ENCODE assay signal across 8 cellular contexts in the genomic region with DNA sequence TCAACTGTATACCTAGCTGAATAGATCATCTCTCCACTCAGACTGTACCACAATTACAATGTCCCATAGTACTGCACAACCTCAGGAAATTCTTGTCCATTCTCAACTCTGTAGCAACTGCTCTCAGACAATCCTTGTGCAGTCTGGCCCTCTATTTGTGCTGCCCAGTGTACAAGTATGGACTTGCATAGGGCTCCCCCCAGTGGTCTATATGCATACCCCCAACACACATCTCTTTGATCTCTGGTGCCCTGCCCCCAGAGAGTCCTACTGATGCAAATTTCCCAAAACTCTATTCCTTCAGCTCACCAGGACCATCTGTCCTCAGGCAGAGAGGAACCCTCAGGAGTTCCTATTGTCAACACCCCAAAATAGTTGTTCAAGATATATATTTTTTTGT.
A peak's percentile ranks its signal among the peaks of the same experiment; 100 is the strongest.
DNase-seq lines count a peak whose midpoint lies in the region; ATAC-seq and TF ChIP-seq lines count a peak whose summit lies in the region.

No MANE protein-coding gene starts in this region.

- H3K27ac ChIP-seq in 22Rv1 = no peak overlapping the region

- H3K4me1 Mint-ChIP-seq in T-helper 2 cell treated with Interferon-gamma antibody and Interleukin-4, amounts not matched to agents 5 μg/mL and 100 μg/mL, for 36 hours (ENCODE audit: low read depth) = no peaks in the 10 kb centered on the region

- H3K9me3 Mint-ChIP-seq in T-helper 2 cell treated with Interferon-gamma antibody and Interleukin-4, amounts not matched to agents 5 μg/mL and 100 μg/mL, for 36 hours = no peaks in the 10 kb centered on the region

- H3K27me3 Mint-ChIP-seq in T-helper 2 cell treated with Interferon-gamma antibody and Interleukin-4, amounts not matched to agents 5 μg/mL and 100 μg/mL, for 36 hours (ENCODE audit: low read depth) = no peaks in the 10 kb centered on the region

- H3K4me3 ChIP-seq in epithelial cell of proximal tubule (ENCODE audit: low read depth, low read length) = no peak overlapping the region

- no peaks in the 10 kb centered on the region for H3K36me3 Mint-ChIP-seq in T-helper 2 cell treated with Interferon-gamma antibody and Interleukin-4, amounts not matched to agents 5 μg/mL and 100 μg/mL, for 36 hours (ENCODE audit: low read depth)

- TF ChIP-seq CTCF in 22Rv1 (IDR thresholded peaks at IDR 0.05) (peak; percentile 70), epithelial cell of proximal tubule (conservative IDR thresholded peaks at IDR 0.05; ENCODE audit: low read depth, low read length) (peak; percentile 65)

- no peak overlapping the region for H3K4me3 Mint-ChIP-seq in T-helper 2 cell treated with Interferon-gamma antibody and Interleukin-4, amounts not matched to agents 5 μg/mL and 100 μg/mL, for 36 hours

- DNase-seq in NCI-H460 (ENCODE audit: extremely low read depth, low read depth) (peak; percentile 44), epithelial cell of proximal tubule (ENCODE audit: low read depth) (no peak), hippocampal formation (lab: John Stamatoyannopoulos, UW) (no peak)
- DNase-seq in T-helper 2 cell treated with Interferon-gamma antibody and Interleukin-4, amounts not matched to agents 5 μg/mL and 100 μg/mL, for 36 hours (ENCODE audit: low spot score) = no peak

- no peak overlapping the region for H3K27ac Mint-ChIP-seq in T-helper 2 cell treated with Interferon-gamma antibody and Interleukin-4, amounts not matched to agents 5 μg/mL and 100 μg/mL, for 36 hours

- ATAC-seq in GM18511 (IDR thresholded peaks at IDR 0.05; ENCODE audit: unreplicated experiment) = peak; percentile 83
- ATAC-seq in HG02970 (IDR thresholded peaks at IDR 0.05; ENCODE audit: low FRiP score, unreplicated experiment) = peak; percentile 77
- no peak for ATAC-seq in HG03095 (IDR thresholded peaks at IDR 0.05; ENCODE audit: unreplicated experiment)
